25 cellular contexts compared by ENCODE assay signal in genomic region chr6:16229710-16230109, GRCh38. TPM values are rescaled to one million over a fixed set of nuclear protein-coding genes. Genes with fewer than 3 reads are reported as not detected.
DNase-seq lines count a peak whose midpoint lies in the region; ATAC-seq and TF ChIP-seq lines count a peak whose summit lies in the region.
"Had no signal": no experiment of that assay in that cellular context is flagged by ENCODE, and none has a peak within 500 bp of the region (broad histone marks: within the 10 kb centered on the region; RNA-seq: fewer than 3 reads in every experiment).

No MANE protein-coding gene starts in this region.

- no peaks in the 10 kb centered on the region for H4K20me1 ChIP-seq in neural progenitor cell (ENCODE audit: low read depth)

- no peaks in the 10 kb centered on the region for H3F3A ChIP-seq in neural progenitor cell (ENCODE audit: low read depth)

- H3K79me2 ChIP-seq in neural progenitor cell (ENCODE audit: low read depth) = no peaks in the 10 kb centered on the region

- H3K36me3 ChIP-seq in left ventricle myocardium inferior (no peaks in the 10 kb centered on the region), neural progenitor cell (no peaks in the 10 kb centered on the region)
- H3K36me3 ChIP-seq: breast epithelium, SJCRH30, upper lobe of right lung had no signal

- H3K9me3 ChIP-seq in left ventricle myocardium inferior (replicated peaks) (no peaks in the 10 kb centered on the region), neural progenitor cell (ENCODE audit: low read depth) (no peaks in the 10 kb centered on the region)
- H3K9me3 ChIP-seq: A549, breast epithelium, SJCRH30, upper lobe of right lung had no signal

- H3K4me3 Mint-ChIP-seq in neural progenitor cell = no peak overlapping the region
- H3K4me3 Mint-ChIP-seq: activated naive CD8-positive, alpha-beta T cell treated with anti-CD3 and anti-CD28 coated beads, Interleukin-2, amount 50 U/mL, for 24 hours; dendritic cell treated with granulocyte-macrophage colony-stimulating factor and Interleukin-4, amounts not matched to agents 40 ng/mL and 50 ng/mL, for 4 days; naive thymus-derived CD4-positive, alpha-beta T cell; stimulated activated naive CD8-positive, alpha-beta T cell treated with anti-CD3 and anti-CD28 coated beads, Interleukin-15, Interleukin-2, amounts not matched to agents 100 ng/mL and 50 ng/mL, for 24 hours had no signal

- H3K27me3 ChIP-seq in left ventricle myocardium inferior (ENCODE audit: low read depth) = no peaks in the 10 kb centered on the region
- H3K27me3 ChIP-seq in neural progenitor cell = peaks cover 13% of the 10 kb centered on the region
- H3K27me3 ChIP-seq: breast epithelium, SJCRH30, upper lobe of right lung had no signal

- no peak overlapping the region for H3K9ac ChIP-seq in neural progenitor cell

- no peak for DNase-seq in Right ventricle myocardium inferior (ENCODE audit: missing footprints)
- DNase-seq in left ventricle myocardium inferior = no peak
- DNase-seq in fibroblast of the aortic adventitia (ENCODE audit: low read depth) = peak; percentile 18
- DNase-seq in neural progenitor cell (ENCODE audit: low spot score) = no peak
- DNase-seq in AG20443 (ENCODE audit: low spot score) = no peak
- no peak for DNase-seq in SKM-1 (lab: John Stamatoyannopoulos, UW; ENCODE audit: unreplicated experiment)
- DNase-seq in T-helper 1 cell = no peak
- DNase-seq: activated CD4-positive, alpha-beta T cell treated with anti-CD3 and anti-CD28 coated beads, Interleukin-2, amount 50 U/mL, for 4 hours; activated CD8-positive, alpha-beta memory T cell treated with anti-CD3 and anti-CD28 coated beads, Interleukin-2, amount 50 U/mL, for 48 hours; activated naive CD8-positive, alpha-beta T cell treated with anti-CD3 and anti-CD28 coated beads, Interleukin-2, amount 50 U/mL, for 24 hours; C1 segment of cervical spinal cord; naive thymus-derived CD4-positive, alpha-beta T cell; NCI-H1436; NCI-H748 treated with DMSO at 0.1 percent for 48 hours; PC-9; SJCRH30; stimulated activated CD4-positive, alpha-beta T cell treated with anti-CD3 and anti-CD28 coated beads, Interleukin-2, amount 100 ng/mL, for 48 hours; T-helper 2 cell; upper lobe of right lung had no signal

- peaks cover 3% of the 10 kb centered on the region for H3K9me3 Mint-ChIP-seq in neural progenitor cell
- H3K9me3 Mint-ChIP-seq: activated naive CD8-positive, alpha-beta T cell treated with anti-CD3 and anti-CD28 coated beads, Interleukin-2, amount 50 U/mL, for 24 hours; dendritic cell treated with granulocyte-macrophage colony-stimulating factor and Interleukin-4, amounts not matched to agents 40 ng/mL and 50 ng/mL, for 4 days; stimulated activated naive CD8-positive, alpha-beta T cell treated with anti-CD3 and anti-CD28 coated beads, Interleukin-15, Interleukin-2, amounts not matched to agents 100 ng/mL and 50 ng/mL, for 24 hours had no signal

- no peak overlapping the region for H2AFZ ChIP-seq in neural progenitor cell (replicated peaks)
- H2AFZ ChIP-seq: PC-9 had no signal

- H3K4me2 ChIP-seq in neural progenitor cell = peak overlapping the region; percentile 60
- H3K4me2 ChIP-seq: A549, PC-9 had no signal

- no peak overlapping the region for H3K4me3 ChIP-seq in left ventricle myocardium inferior
- H3K4me3 ChIP-seq in fibroblast of the aortic adventitia (ENCODE audit: low read depth, low read length) = no peak overlapping the region
- H3K4me3 ChIP-seq in neural progenitor cell = no peak overlapping the region
- H3K4me3 ChIP-seq: A549, PC-9, skin epidermis, upper lobe of right lung had no signal

- H3K4me1 Mint-ChIP-seq in neural progenitor cell = peaks cover 11% of the 10 kb centered on the region
- H3K4me1 Mint-ChIP-seq: activated naive CD8-positive, alpha-beta T cell treated with anti-CD3 and anti-CD28 coated beads, Interleukin-2, amount 50 U/mL, for 24 hours; naive thymus-derived CD4-positive, alpha-beta T cell had no signal

- TF ChIP-seq CTCF in left ventricle myocardium inferior (IDR thresholded peaks at IDR 0.05; ENCODE audit: borderline replicate concordance) (no peak), fibroblast of the aortic adventitia (IDR thresholded peaks at IDR 0.05; ENCODE audit: insufficient read depth, low read length) (no peak), neural progenitor cell (IDR thresholded peaks at IDR 0.05) (no peak)

- H3K36me3 Mint-ChIP-seq in neural progenitor cell = peaks cover 2% of the 10 kb centered on the region

- no peak overlapping the region for H3K27ac Mint-ChIP-seq in neural progenitor cell
- H3K27ac Mint-ChIP-seq: activated naive CD8-positive, alpha-beta T cell treated with anti-CD3 and anti-CD28 coated beads, Interleukin-2, amount 50 U/mL, for 24 hours; dendritic cell treated with granulocyte-macrophage colony-stimulating factor and Interleukin-4, amounts not matched to agents 40 ng/mL and 50 ng/mL, for 4 days; naive thymus-derived CD4-positive, alpha-beta T cell; stimulated activated naive CD8-positive, alpha-beta T cell treated with anti-CD3 and anti-CD28 coated beads, Interleukin-15, Interleukin-2, amounts not matched to agents 100 ng/mL and 50 ng/mL, for 24 hours had no signal

- no peak overlapping the region for H3K27ac ChIP-seq in left ventricle myocardium inferior (replicated peaks)
- no peak overlapping the region for H3K27ac ChIP-seq in neural progenitor cell
- H3K27ac ChIP-seq: A549, breast epithelium, PC-9, SJCRH30, skin epidermis, upper lobe of right lung had no signal

- intact Hi-C loops in Right ventricle myocardium inferior (cut with DNase I) = loop anchor here (10.0 kb wide), 1 partner anchor 45 kb away; no protein-coding TSS in a partner anchor
- intact Hi-C loops in left ventricle myocardium inferior (cut with micrococcal nuclease) = no loop called here

- ATAC-seq in Right ventricle myocardium inferior (peak; percentile 40), HG02642 (IDR thresholded peaks at IDR 0.05; ENCODE audit: poor library complexity, unreplicated experiment) (no peak)
- ATAC-seq: activated naive CD8-positive, alpha-beta T cell treated with anti-CD3 and anti-CD28 coated beads, Interleukin-2, amount 50 U/mL, for 24 hours; naive thymus-derived CD4-positive, alpha-beta T cell had no signal

- peaks cover 27% of the 10 kb centered on the region for H3K4me1 ChIP-seq in left ventricle myocardium inferior
- peaks cover 27% of the 10 kb centered on the region for H3K4me1 ChIP-seq in neural progenitor cell
- H3K4me1 ChIP-seq: A549, breast epithelium, SJCRH30 had no signal

- peaks cover 12% of the 10 kb centered on the region for H3K27me3 Mint-ChIP-seq in neural progenitor cell (ENCODE audit: insufficient read depth, low read depth)

RNA-seq across cellular contexts. Expression of gene GMPR, which starts 8.7 kb away (rescaled TPM):
- total RNA-seq in Right ventricle myocardium inferior (125 TPM), left ventricle myocardium inferior (126 TPM), fibroblast of the aortic adventitia (ENCODE audit: low replicate concordance) (2.5 and 24.8 TPM in 2 replicates), neural progenitor cell (ENCODE audit: low replicate concordance) (not detected in 2 replicates)
